Comparison of ENCODE assay signal across 23 cellular contexts in the genomic region with DNA sequence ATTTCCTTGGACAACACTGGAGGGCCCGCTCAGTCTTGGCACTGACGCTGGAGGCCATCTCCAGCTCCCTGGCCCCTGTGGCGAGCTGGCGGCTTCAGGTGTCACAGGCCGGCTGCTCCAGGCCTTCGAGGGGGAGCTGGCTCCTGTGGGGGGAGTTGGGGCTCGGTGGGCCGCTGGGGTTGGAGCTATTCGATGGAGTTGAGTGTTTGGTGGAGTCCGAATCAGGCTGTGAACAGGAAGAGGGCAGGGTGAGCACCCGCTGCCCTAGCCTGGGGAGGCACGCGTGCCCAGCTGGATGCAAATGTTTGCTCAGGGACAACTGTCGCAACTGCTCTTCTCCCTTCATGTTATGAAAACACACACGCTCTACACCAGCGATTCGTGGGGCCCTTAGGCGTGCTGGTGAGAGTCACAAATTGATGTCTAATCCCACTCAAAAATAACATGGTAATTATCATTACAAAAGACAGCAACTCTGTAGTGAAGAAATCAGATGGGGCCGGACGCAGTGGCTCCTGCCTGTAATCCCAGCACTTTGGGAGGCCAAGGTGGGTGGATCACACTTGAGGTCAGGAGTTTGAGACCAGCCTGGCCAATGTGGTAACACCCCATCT. TPM values are rescaled to one million over a fixed set of nuclear protein-coding genes. Genes with fewer than 3 reads are reported as not detected.
"Had no signal": no experiment of that assay in that cellular context is flagged by ENCODE, and none has a peak within 500 bp of the region (broad histone marks: within the 10 kb centered on the region; RNA-seq: fewer than 3 reads in every experiment).

No MANE protein-coding gene starts in this region.

- DNase-seq: activated B cell treated with CpG ODN at 0.5 μM for 24 hours; activated CD4-positive, alpha-beta memory T cell treated with anti-CD3 and anti-CD28 coated beads for 36 hours; activated CD4-positive, alpha-beta T cell treated with anti-CD3 and anti-CD28 coated beads for 4 hours; activated gamma-delta T cell treated with Interleukin-2 at 50 U/mL for 16 hours; activated T-cell treated with anti-CD3 and anti-CD28 coated beads for 4 hours; adrenal gland; effector memory CD8-positive, alpha-beta T cell; foreskin keratinocyte; glutamatergic neuron; hypothalamus; islet precursor cell; mesenchymal stem cell; naive thymus-derived CD8-positive, alpha-beta T cell; stimulated activated naive B cell treated with anti-CD40 and anti-IgM and Interleukin-4, amounts not matched to agents 10 μg/mL and 1 μg/mL and 100 μg/mL, for 72 hours; T-helper 1 cell; T-helper 9 cell had no signal

- H3K27ac ChIP-seq: adrenal gland, epithelial cell of prostate, foreskin keratinocyte, parathyroid adenoma, thoracic aorta, upper lobe of left lung had no signal

- H3K9ac ChIP-seq: parathyroid adenoma had no signal

- H3K4me1 ChIP-seq: foreskin keratinocyte had no signal

- H3K9me3 Mint-ChIP-seq: activated B cell treated with CpG ODN at 0.5 μM for 24 hours; activated CD4-positive, alpha-beta memory T cell treated with anti-CD3 and anti-CD28 coated beads for 36 hours; activated naive CD4-positive, alpha-beta T cell treated with anti-CD3 and anti-CD28 coated beads, Interleukin-2, amount 50 U/mL, for 72 hours; activated T-helper 1 cell treated with anti-CD3 and anti-CD28 coated beads, Interleukin-12 subunit alpha, Interleukin-12 subunit beta, Interleukin-2, Interleukin-4 antibody, amounts not matched to agents 30 ng/mL and 10 ng/mL and 1 ng/mL, durations not matched to agents 14 hours and 24 hours and 36 hours; effector memory CD8-positive, alpha-beta T cell; naive thymus-derived CD8-positive, alpha-beta T cell; stimulated activated naive B cell treated with anti-CD40 and anti-IgM and Interleukin-4, amounts not matched to agents 10 μg/mL and 1 μg/mL and 100 μg/mL, for 72 hours had no signal

- H3K4me3 Mint-ChIP-seq: activated B cell treated with CpG ODN at 0.5 μM for 24 hours; activated CD4-positive, alpha-beta memory T cell treated with anti-CD3 and anti-CD28 coated beads for 36 hours; activated T-helper 1 cell treated with anti-CD3 and anti-CD28 coated beads, Interleukin-12 subunit alpha, Interleukin-12 subunit beta, Interleukin-2, Interleukin-4 antibody, amounts not matched to agents 30 ng/mL and 10 ng/mL and 1 ng/mL, durations not matched to agents 14 hours and 24 hours and 36 hours; effector memory CD8-positive, alpha-beta T cell; stimulated activated naive B cell treated with anti-CD40 and anti-IgM and Interleukin-4, amounts not matched to agents 10 μg/mL and 1 μg/mL and 100 μg/mL, for 72 hours had no signal

- ATAC-seq: activated naive CD4-positive, alpha-beta T cell treated with anti-CD3 and anti-CD28 coated beads, Interleukin-2, amount 50 U/mL, for 72 hours; effector memory CD8-positive, alpha-beta T cell; foreskin keratinocyte; naive thymus-derived CD8-positive, alpha-beta T cell; stimulated activated naive B cell treated with anti-CD40 and anti-IgM and Interleukin-4, amounts not matched to agents 10 μg/mL and 1 μg/mL and 100 μg/mL, for 72 hours had no signal

- H3K36me3 Mint-ChIP-seq: activated CD4-positive, alpha-beta memory T cell treated with anti-CD3 and anti-CD28 coated beads for 36 hours; activated naive CD4-positive, alpha-beta T cell treated with anti-CD3 and anti-CD28 coated beads, Interleukin-2, amount 50 U/mL, for 72 hours had no signal

- H3K9me3 ChIP-seq: adrenal gland, thoracic aorta, upper lobe of left lung had no signal

- H3K4me3 ChIP-seq: adrenal gland, thoracic aorta, upper lobe of left lung had no signal

- H3K27me3 Mint-ChIP-seq: activated B cell treated with CpG ODN at 0.5 μM for 24 hours; naive thymus-derived CD8-positive, alpha-beta T cell had no signal

- H3K27ac Mint-ChIP-seq: activated B cell treated with CpG ODN at 0.5 μM for 24 hours; activated CD4-positive, alpha-beta memory T cell treated with anti-CD3 and anti-CD28 coated beads for 36 hours; activated T-helper 1 cell treated with anti-CD3 and anti-CD28 coated beads, Interleukin-12 subunit alpha, Interleukin-12 subunit beta, Interleukin-2, Interleukin-4 antibody, amounts not matched to agents 30 ng/mL and 10 ng/mL and 1 ng/mL, durations not matched to agents 14 hours and 24 hours and 36 hours; effector memory CD8-positive, alpha-beta T cell; naive thymus-derived CD8-positive, alpha-beta T cell; stimulated activated naive B cell treated with anti-CD40 and anti-IgM and Interleukin-4, amounts not matched to agents 10 μg/mL and 1 μg/mL and 100 μg/mL, for 72 hours had no signal

- H2AFZ ChIP-seq: parathyroid adenoma had no signal

RNA-seq across cellular contexts. Expression of gene AMN, which starts 11.3 kb away (rescaled TPM):
- polyA plus RNA-seq: fibroblast of lung had no signal
